15 cellular contexts compared by ENCODE assay signal in the genomic region with DNA sequence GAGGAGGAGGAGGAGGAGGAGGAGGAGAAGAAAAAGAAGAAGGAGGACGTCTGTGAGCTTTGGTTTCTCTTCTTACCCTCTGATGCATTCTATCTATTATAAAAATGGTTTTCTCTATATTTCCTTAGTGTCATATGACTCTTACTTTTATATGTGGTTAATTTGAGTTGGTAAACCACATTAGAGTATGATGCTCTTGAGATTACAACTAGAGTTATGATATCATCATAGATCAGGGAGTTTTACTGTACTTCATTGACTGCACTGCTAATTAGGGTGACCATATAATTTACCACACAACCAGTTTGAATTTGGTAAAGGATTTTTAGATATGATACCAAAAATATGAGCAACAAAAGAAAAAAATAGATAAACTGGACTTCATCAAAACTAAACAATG.
A peak's percentile ranks its signal among the peaks of the same experiment; 100 is the strongest.
DNase-seq lines count a peak whose midpoint lies in the region; TF ChIP-seq lines count a peak whose summit lies in the region.
"Had no signal": no experiment of that assay in that cellular context is flagged by ENCODE, and none has a peak within 500 bp of the region (broad histone marks: within the 10 kb centered on the region; RNA-seq: fewer than 3 reads in every experiment).

No MANE protein-coding gene starts in this region.

- TF ChIP-seq CTCF in transverse colon (IDR thresholded peaks at IDR 0.05) = no peak

- no peak overlapping the region for H3K27ac Mint-ChIP-seq in activated CD4-positive, alpha-beta memory T cell treated with anti-CD3 and anti-CD28 coated beads for 36 hours
- no peak overlapping the region for H3K27ac Mint-ChIP-seq in activated CD4-positive, alpha-beta memory T cell treated with anti-CD3 and anti-CD28 coated beads, Interleukin-2, amount 10 ng/mL, durations not matched to agents 7 days and 5 days
- H3K27ac Mint-ChIP-seq: CD4-positive, alpha-beta memory T cell; GM23338; H9; HFFc6 had no signal

- no peak overlapping the region for H3K4me3 ChIP-seq in transverse colon
- H3K4me3 ChIP-seq: GM23338 had no signal

- no peak overlapping the region for H3K27ac ChIP-seq in transverse colon

- no peak for TF ChIP-seq EP300 in transverse colon (IDR thresholded peaks at IDR 0.05; ENCODE audit: low read depth)

- WGBS in transverse colon (ENCODE audit: low coverage in 1 of 2), 2 donors = 63% methylated on average over 1 of the region's 1 CpG; no CpG with 5 or more reads in 1 of the 2 donors

- no peaks in the 10 kb centered on the region for H3K27me3 ChIP-seq in transverse colon

- CTCF ChIA-PET in activated CD4-positive, alpha-beta memory T cell treated with anti-CD3 and anti-CD28 coated beads for 36 hours (lab: Charles Lee) = no interaction called here
- CTCF ChIA-PET in activated CD4-positive, alpha-beta memory T cell treated with anti-CD3 and anti-CD28 coated beads, Interleukin-2, amount 10 ng/mL, durations not matched to agents 7 days and 5 days (lab: Charles Lee) = no interaction called here

- no peak overlapping the region for H3K4me3 Mint-ChIP-seq in activated CD4-positive, alpha-beta memory T cell treated with anti-CD3 and anti-CD28 coated beads for 36 hours
- no peak overlapping the region for H3K4me3 Mint-ChIP-seq in activated CD4-positive, alpha-beta memory T cell treated with anti-CD3 and anti-CD28 coated beads, Interleukin-2, amount 10 ng/mL, durations not matched to agents 7 days and 5 days
- H3K4me3 Mint-ChIP-seq: CD4-positive, alpha-beta memory T cell; GM23338; H9; HFFc6 had no signal

- DNase-seq in HCEC 1CT (peak; percentile 13), SW480 (ENCODE audit: low spot score) (peak; percentile 4), myocyte (ENCODE audit: low read depth) (peak; percentile 23), transverse colon (no peak)
- DNase-seq in activated CD4-positive, alpha-beta memory T cell treated with anti-CD3 and anti-CD28 coated beads for 36 hours = no peak
- DNase-seq in activated CD4-positive, alpha-beta memory T cell treated with anti-CD3 and anti-CD28 coated beads, Interleukin-2, amount 10 ng/mL, durations not matched to agents 7 days and 5 days = no peak
- DNase-seq: C1 segment of cervical spinal cord; Calu3; CD4-positive, alpha-beta memory T cell; COR-L47; DMS53; DMS79 treated with DMSO at 0.1 percent for 48 hours; H9; HFFc6 had no signal

- in situ Hi-C loops in transverse colon (cut with MboI; ENCODE audit: low pct_ligation_motif_present in 1 of 4, low pct_unique_long_range_greater_than_20kb in 1 of 4, low sequenced_read_pairs in 3 of 4) = no loop called here

- H3K9me3 Mint-ChIP-seq in activated CD4-positive, alpha-beta memory T cell treated with anti-CD3 and anti-CD28 coated beads for 36 hours = no peaks in the 10 kb centered on the region
- no peaks in the 10 kb centered on the region for H3K9me3 Mint-ChIP-seq in activated CD4-positive, alpha-beta memory T cell treated with anti-CD3 and anti-CD28 coated beads, Interleukin-2, amount 10 ng/mL, durations not matched to agents 7 days and 5 days
- H3K9me3 Mint-ChIP-seq: GM23338, H9, HFFc6 had no signal

- no peaks in the 10 kb centered on the region for H3K36me3 Mint-ChIP-seq in activated CD4-positive, alpha-beta memory T cell treated with anti-CD3 and anti-CD28 coated beads for 36 hours
- H3K36me3 Mint-ChIP-seq in activated CD4-positive, alpha-beta memory T cell treated with anti-CD3 and anti-CD28 coated beads, Interleukin-2, amount 10 ng/mL, durations not matched to agents 7 days and 5 days (ENCODE audit: low read depth) = no peaks in the 10 kb centered on the region
- H3K36me3 Mint-ChIP-seq: CD4-positive, alpha-beta memory T cell had no signal

- TF ChIP-seq POLR2A in transverse colon (IDR thresholded peaks at IDR 0.05) = no peak

- H3K4me1 ChIP-seq in transverse colon = no peaks in the 10 kb centered on the region

- H3K9me3 ChIP-seq in transverse colon = no peaks in the 10 kb centered on the region

- POLR2A ChIA-PET in activated CD4-positive, alpha-beta memory T cell treated with anti-CD3 and anti-CD28 coated beads for 36 hours (lab: Charles Lee) = no interaction called here
- POLR2A ChIA-PET in activated CD4-positive, alpha-beta memory T cell treated with anti-CD3 and anti-CD28 coated beads, Interleukin-2, amount 10 ng/mL, durations not matched to agents 7 days and 5 days (lab: Charles Lee) = no interaction called here

- intact Hi-C loops in transverse colon (cut with DNase I; ENCODE audit: low total_unique reads) = no loop called here
- intact Hi-C loops in activated CD4-positive, alpha-beta memory T cell treated with anti-CD3 and anti-CD28 coated beads for 36 hours (cut with micrococcal nuclease) = no loop called here

- no peaks in the 10 kb centered on the region for H3K36me3 ChIP-seq in transverse colon

- H3K4me1 Mint-ChIP-seq in activated CD4-positive, alpha-beta memory T cell treated with anti-CD3 and anti-CD28 coated beads for 36 hours (ENCODE audit: low read depth) = no peaks in the 10 kb centered on the region
- no peaks in the 10 kb centered on the region for H3K4me1 Mint-ChIP-seq in activated CD4-positive, alpha-beta memory T cell treated with anti-CD3 and anti-CD28 coated beads, Interleukin-2, amount 10 ng/mL, durations not matched to agents 7 days and 5 days
- H3K4me1 Mint-ChIP-seq: CD4-positive, alpha-beta memory T cell had no signal

- H3K27me3 Mint-ChIP-seq in activated CD4-positive, alpha-beta memory T cell treated with anti-CD3 and anti-CD28 coated beads for 36 hours = no peaks in the 10 kb centered on the region
- H3K27me3 Mint-ChIP-seq in activated CD4-positive, alpha-beta memory T cell treated with anti-CD3 and anti-CD28 coated beads, Interleukin-2, amount 10 ng/mL, durations not matched to agents 7 days and 5 days = no peaks in the 10 kb centered on the region
- H3K27me3 Mint-ChIP-seq: CD4-positive, alpha-beta memory T cell had no signal

Comparison
In these comparisons a context has a peak if more than half of its experiments do, and no peak if none do; other contexts are left out.
1. DNase-seq: peak in HCEC 1CT (single experiment), SW480 (single experiment) and myocyte (single experiment); none in transverse colon (single experiment), activated CD4-positive, alpha-beta memory T cell treated with anti-CD3 and anti-CD28 coated beads for 36 hours (single experiment) and activated CD4-positive, alpha-beta memory T cell treated with anti-CD3 and anti-CD28 coated beads, Interleukin-2, amount 10 ng/mL, durations not matched to agents 7 days and 5 days (single experiment).